ENCODE assay signal across 11 cellular contexts in genomic region chr2:209525336-209525735, GRCh38.
DNase-seq lines count a peak whose midpoint lies in the region; ATAC-seq and TF ChIP-seq lines count a peak whose summit lies in the region.
"Had no signal": no experiment of that assay in that cellular context is flagged by ENCODE, and none has a peak within 500 bp of the region (broad histone marks: within the 10 kb centered on the region; RNA-seq: fewer than 3 reads in every experiment).

No MANE protein-coding gene starts in this region.

- CTCF ChIA-PET in GM10248 (lab: Yijun Ruan, JAX), result interaction anchor here (1.0 to 1.7 kb wide), 5 partner anchors 10 to 145 kb away, joined by 3 to 7 read pairs (median 3); no protein-coding TSS in a partner anchor

- H3K36me3 Mint-ChIP-seq in naive B cell, result no peaks in the 10 kb centered on the region
- H3K36me3 Mint-ChIP-seq in natural killer cell treated with Interleukin-12 subunit alpha and Interleukin-12 subunit beta and Interleukin-15 and Interleukin-18, amount 100 ng/mL, for 72 hours, result no peaks in the 10 kb centered on the region

- no peaks in the 10 kb centered on the region for H3K36me3 ChIP-seq in BLaER1

- H3K4me1 ChIP-seq in BLaER1, result peaks cover 49% of the 10 kb centered on the region

- no peaks in the 10 kb centered on the region for H4K20me1 ChIP-seq in BLaER1

- peak overlapping the region; percentile 50 for H3K4me3 ChIP-seq in BLaER1
- peak overlapping the region; percentile 29 for H3K4me3 ChIP-seq in coronary artery

- ATAC-seq in naive B cell (ENCODE audit: low read depth in 2 of 2), result no peak
- no peak for ATAC-seq in natural killer cell treated with Interleukin-12 subunit alpha and Interleukin-12 subunit beta and Interleukin-15 and Interleukin-18, amount 100 ng/mL, for 72 hours

- H3K9me3 ChIP-seq in BLaER1, result no peaks in the 10 kb centered on the region

- peak overlapping the region in 5 of 6 donors; percentile 10 to 84 (median 73) for H3K27ac Mint-ChIP-seq in naive B cell
- no peak overlapping the region for H3K27ac Mint-ChIP-seq in natural killer cell treated with Interleukin-12 subunit alpha and Interleukin-12 subunit beta and Interleukin-15 and Interleukin-18, amount 100 ng/mL, for 72 hours

- TF ChIP-seq CTCF in coronary artery (IDR thresholded peaks at IDR 0.05), result no peak
- TF ChIP-seq CTCF in GM10248 (IDR thresholded peaks at IDR 0.05; ENCODE audit: control extremely low read depth, extremely low read depth, low read depth, missing control alignments), result no peak

- peak overlapping the region; percentile 89 for H3K4me2 ChIP-seq in BLaER1

- peak; percentile 24 for DNase-seq in NCI-H524 treated with DMSO at 0.1 percent for 48 hours (lab: John Stamatoyannopoulos, UW)
- no peak for DNase-seq in coronary artery (ENCODE audit: low spot score)
- no peak for DNase-seq in naive B cell
- no peak for DNase-seq in GM10248 (ENCODE audit: extremely low spot score)
- DNase-seq in natural killer cell treated with Interleukin-12 subunit alpha and Interleukin-12 subunit beta and Interleukin-15 and Interleukin-18, amount 100 ng/mL, for 72 hours (ENCODE audit: low spot score), result no peak
- no peak for DNase-seq in epidermal melanocyte (ENCODE audit: insufficient read length, low spot score)
- DNase-seq in GF-D8 (lab: John Stamatoyannopoulos, UW), result no peak
- DNase-seq: effector CD4-positive, alpha-beta T cell; NCI-H1417; NCI-H748 treated with DMSO at 0.1 percent for 48 hours had no signal

- H3K4me1 Mint-ChIP-seq in naive B cell, result peaks cover 32 to 38% (median 36%) of the 10 kb centered on the region in 3 donors
- H3K4me1 Mint-ChIP-seq in natural killer cell treated with Interleukin-12 subunit alpha and Interleukin-12 subunit beta and Interleukin-15 and Interleukin-18, amount 100 ng/mL, for 72 hours (ENCODE audit: low read depth in 2 of 2), result peaks cover 0 to 6% of the 10 kb centered on the region in 2 donors

- POLR2A ChIA-PET in GM10248 (lab: Yijun Ruan, JAX), result no interaction called here

- H3K27me3 Mint-ChIP-seq in naive B cell, result no peaks in the 10 kb centered on the region
- H3K27me3 Mint-ChIP-seq in natural killer cell treated with Interleukin-12 subunit alpha and Interleukin-12 subunit beta and Interleukin-15 and Interleukin-18, amount 100 ng/mL, for 72 hours, result no peaks in the 10 kb centered on the region

- peak overlapping the region; percentile 67; the same call in 1 of the 2 replicates for H3K9ac ChIP-seq in BLaER1

- peak overlapping the region in 6 of 8 donors; percentile 16 to 80 (median 74) for H3K4me3 Mint-ChIP-seq in naive B cell
- H3K4me3 Mint-ChIP-seq in natural killer cell treated with Interleukin-12 subunit alpha and Interleukin-12 subunit beta and Interleukin-15 and Interleukin-18, amount 100 ng/mL, for 72 hours, result no peak overlapping the region

- H3K27ac ChIP-seq in BLaER1 (peak overlapping the region; percentile 85), coronary artery (peak overlapping the region; percentile 69 to 76)

- H3K27me3 ChIP-seq in BLaER1, result no peaks in the 10 kb centered on the region

- H3K9me3 Mint-ChIP-seq in naive B cell, result peaks cover 0 to 4% (median 0%) of the 10 kb centered on the region in 7 donors
- no peaks in the 10 kb centered on the region for H3K9me3 Mint-ChIP-seq in natural killer cell treated with Interleukin-12 subunit alpha and Interleukin-12 subunit beta and Interleukin-15 and Interleukin-18, amount 100 ng/mL, for 72 hours

Comparison
In these comparisons a context has a peak if more than half of its experiments do, and no peak if none do; other contexts are left out.
1. H3K27ac Mint-ChIP-seq: peak in naive B cell (5 of 6); none in natural killer cell treated with Interleukin-12 subunit alpha and Interleukin-12 subunit beta and Interleukin-15 and Interleukin-18, amount 100 ng/mL, for 72 hours (0 of 2).